In genomic region chr7:7418997-7419396, GRCh38 we compare ENCODE assay signal across 1 cellular context.
TF ChIP-seq lines count a peak whose summit lies in the region.

No MANE protein-coding gene starts in this region.

TF ChIP-seq in GM23338, 12 proteins besides CTCF, POLR2A, EP300 and RAD21 (continued from another document):
- TF ChIP-seq ZNF462 (CRISPR knock-in tag; IDR thresholded peaks at IDR 0.05) (no peak), POLR2AphosphoS5 (IDR thresholded peaks at IDR 0.05; ENCODE audit: low read depth) (no peak), JUNB (IDR thresholded peaks at IDR 0.05; ENCODE audit: unreplicated experiment) (no peak), ZNF331 (CRISPR knock-in tag; IDR thresholded peaks at IDR 0.05; ENCODE audit: low read depth) (no peak)
TF ChIP-seq in GM23338: peak in this region for 0.
